In genomic region chr2:7604456-7604855, GRCh38 we compare ENCODE assay signal across 17 cellular contexts.
A peak's percentile ranks its signal among the peaks of the same experiment; 100 is the strongest.
DNase-seq lines count a peak whose midpoint lies in the region; ATAC-seq and TF ChIP-seq lines count a peak whose summit lies in the region.
"Had no signal": no experiment of that assay in that cellular context is flagged by ENCODE, and none has a peak within 500 bp of the region (broad histone marks: within the 10 kb centered on the region; RNA-seq: fewer than 3 reads in every experiment).

No MANE protein-coding gene starts in this region.

- no peaks in the 10 kb centered on the region for H3K9me2 ChIP-seq in SK-N-SH

- H3K36me3 Mint-ChIP-seq in natural killer cell: no peaks in the 10 kb centered on the region
- H3K36me3 Mint-ChIP-seq: CD14-positive monocyte; CD8-positive, alpha-beta T cell had no signal

- H3K36me3 ChIP-seq in SK-N-SH (replicated peaks in 1 of 2; ENCODE audit: control insufficient read depth in 1 of 2, insufficient read depth in 2 of 2, low read length in 1 of 2) (no peaks in the 10 kb centered on the region), brain microvascular endothelial cell (replicated peaks) (no peaks in the 10 kb centered on the region), gastroesophageal sphincter (no peaks in the 10 kb centered on the region)

- H3K4me1 ChIP-seq in SK-N-SH (ENCODE audit: control insufficient read depth in 1 of 2, insufficient read depth in 2 of 2, low read depth in 1 of 2, low read length in 1 of 2) (peaks cover 0 to 6% of the 10 kb centered on the region in 2 experiments; a peak in 2 of 4 replicates), gastroesophageal sphincter (no peaks in the 10 kb centered on the region)

- H3K9me3 ChIP-seq in SK-N-SH (no peaks in the 10 kb centered on the region), gastroesophageal sphincter (no peaks in the 10 kb centered on the region)

- no peaks in the 10 kb centered on the region for H3K27me3 Mint-ChIP-seq in natural killer cell (ENCODE audit: low read depth in 2 of 2)

- TF ChIP-seq EP300 in SK-N-SH (IDR thresholded peaks at IDR 0.05; ENCODE audit: borderline replicate concordance in 1 of 2, low read depth in 1 of 2, low read length in 1 of 2) (no peak), gastroesophageal sphincter (IDR thresholded peaks at IDR 0.05) (no peak)

- in situ Hi-C loops in brain microvascular endothelial cell (cut with HindIII; ENCODE audit: low pct_ligation_motif_present, low sequenced_read_pairs): no loop called here

- no peak for ATAC-seq in natural killer cell
- no peak for ATAC-seq in gastroesophageal sphincter
- ATAC-seq: CD8-positive, alpha-beta T cell; HCT116; HepG2 had no signal

- CTCF ChIA-PET in SK-N-SH (lab: Yijun Ruan, JAX): no interaction called here

- no peak overlapping the region for H2AFZ ChIP-seq in SK-N-SH (ENCODE audit: low read depth)

- no peak overlapping the region for H3K27ac Mint-ChIP-seq in natural killer cell
- H3K27ac Mint-ChIP-seq: CD14-positive monocyte; CD8-positive, alpha-beta T cell had no signal

- no peaks in the 10 kb centered on the region for H3K4me1 Mint-ChIP-seq in natural killer cell

- no peaks in the 10 kb centered on the region for H3F3A ChIP-seq in SK-N-SH (replicated peaks; ENCODE audit: insufficient read depth)

- intact Hi-C loops in natural killer cell (cut with micrococcal nuclease): no loop called here

- no peaks in the 10 kb centered on the region for H3K27me3 ChIP-seq in SK-N-SH (ENCODE audit: insufficient read depth)
- no peaks in the 10 kb centered on the region for H3K27me3 ChIP-seq in brain microvascular endothelial cell (replicated peaks)
- H3K27me3 ChIP-seq in gastroesophageal sphincter: no peaks in the 10 kb centered on the region

- H3K79me2 ChIP-seq in SK-N-SH (ENCODE audit: insufficient read depth): no peaks in the 10 kb centered on the region

- H3K27ac ChIP-seq in SK-N-SH (ENCODE audit: low read depth in 2 of 2, low read length in 1 of 2): no peak overlapping the region
- no peak overlapping the region for H3K27ac ChIP-seq in brain microvascular endothelial cell
- H3K27ac ChIP-seq in gastroesophageal sphincter: no peak overlapping the region

- DNase-seq in AG20443 (ENCODE audit: low spot score) (peak; percentile 70), SK-N-SH (no peak), brain microvascular endothelial cell (peak; percentile 11), myocyte (ENCODE audit: low read depth) (peak; percentile 16), midbrain (lab: John Stamatoyannopoulos, UW) (no peak), natural killer cell (no peak), NCI-H187 treated with DMSO at 0.1 percent for 48 hours (lab: John Stamatoyannopoulos, UW) (no peak)
- DNase-seq: ACHN; CD8-positive, alpha-beta T cell; COR-L47; DMS153; DMS79 treated with DMSO at 0.1 percent for 48 hours; EL had no signal

- 68% methylated on average over 3 of the region's 3 CpGs for WGBS in SK-N-SH (ENCODE audit: low lambda C conversion rate)
- WGBS in gastroesophageal sphincter (ENCODE audit: low coverage in 1 of 2), 2 donors: 54 to 71% methylated on average over 3 of the region's 3 CpGs

- H3K4me3 Mint-ChIP-seq in natural killer cell: no peak overlapping the region
- H3K4me3 Mint-ChIP-seq: CD14-positive monocyte; CD8-positive, alpha-beta T cell had no signal

- TF ChIP-seq RAD21 in SK-N-SH (IDR thresholded peaks at IDR 0.05; ENCODE audit: low read length): no peak

- H3K4me3 ChIP-seq in SK-N-SH (ENCODE audit: low read depth in 2 of 2, low read length in 1 of 2) (no peak overlapping the region), brain microvascular endothelial cell (ENCODE audit: low read depth, low read length) (no peak overlapping the region), gastroesophageal sphincter (no peak overlapping the region)

- TF ChIP-seq POLR2A in gastroesophageal sphincter (IDR thresholded peaks at IDR 0.05): no peak

- POLR2A ChIA-PET in SK-N-SH (lab: Yijun Ruan, JAX): no interaction called here

- no peak overlapping the region for H3K4me2 ChIP-seq in SK-N-SH

- no peak for TF ChIP-seq CTCF in SK-N-SH (IDR thresholded peaks at IDR 0.05)
- no peak for TF ChIP-seq CTCF in brain microvascular endothelial cell (IDR thresholded peaks at IDR 0.05; ENCODE audit: low read depth, low read length, missing control alignments)
- no peak for TF ChIP-seq CTCF in natural killer cell (IDR thresholded peaks at IDR 0.05)
- TF ChIP-seq CTCF in gastroesophageal sphincter (IDR thresholded peaks at IDR 0.05): no peak

- no peak overlapping the region for H3K9ac ChIP-seq in SK-N-SH

- no peaks in the 10 kb centered on the region for H3K9me3 Mint-ChIP-seq in natural killer cell
- H3K9me3 Mint-ChIP-seq: CD8-positive, alpha-beta T cell had no signal

- H4K20me1 ChIP-seq in SK-N-SH (ENCODE audit: insufficient read depth): no peaks in the 10 kb centered on the region

TF ChIP-seq in SK-N-SH, 30 proteins besides CTCF, POLR2A, EP300 and RAD21:
- TF ChIP-seq GABPA (IDR thresholded peaks at IDR 0.05; ENCODE audit: low read depth) (no peak), REST (IDR thresholded peaks at IDR 0.05; ENCODE audit: low read depth, low read length) (peak; percentile 83)

Comparison
In these comparisons a context has a peak if more than half of its experiments do, and no peak if none do; other contexts are left out.
1. DNase-seq: peak in AG20443 (single experiment), brain microvascular endothelial cell (single experiment) and myocyte (single experiment); none in SK-N-SH (single experiment), midbrain (single experiment), natural killer cell (single experiment) and NCI-H187 treated with DMSO at 0.1 percent for 48 hours (single experiment).